ENCODE assay signal across 2 cellular contexts in the genomic region with DNA sequence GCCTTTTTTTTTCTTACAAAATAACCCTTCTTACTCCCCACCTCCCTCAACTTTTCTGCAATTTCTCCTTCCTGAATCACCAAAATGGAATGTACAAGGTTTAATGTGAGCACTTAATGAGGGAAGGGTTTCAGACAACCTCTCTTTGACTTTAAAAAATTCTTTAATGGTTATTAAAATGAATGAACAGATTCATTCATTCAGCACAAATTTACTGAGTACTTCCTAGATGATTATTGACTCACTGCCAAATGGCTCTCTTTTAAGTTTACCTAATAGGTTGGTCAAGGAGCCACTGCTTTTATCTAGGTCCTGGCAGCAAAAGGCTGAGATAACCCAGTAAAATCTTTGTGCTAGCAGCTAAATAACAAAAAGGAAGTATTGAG.
TF ChIP-seq lines count a peak whose summit lies in the region.

No MANE protein-coding gene starts in this region.

TF ChIP-seq in IMR-90, 13 proteins besides CTCF, POLR2A, EP300 and RAD21:
- TF ChIP-seq, protein P1, sequence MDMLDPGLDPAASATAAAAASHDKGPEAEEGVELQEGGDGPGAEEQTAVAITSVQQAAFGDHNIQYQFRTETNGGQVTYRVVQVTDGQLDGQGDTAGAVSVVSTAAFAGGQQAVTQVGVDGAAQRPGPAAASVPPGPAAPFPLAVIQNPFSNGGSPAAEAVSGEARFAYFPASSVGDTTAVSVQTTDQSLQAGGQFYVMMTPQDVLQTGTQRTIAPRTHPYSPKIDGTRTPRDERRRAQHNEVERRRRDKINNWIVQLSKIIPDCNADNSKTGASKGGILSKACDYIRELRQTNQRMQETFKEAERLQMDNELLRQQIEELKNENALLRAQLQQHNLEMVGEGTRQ (IDR thresholded peaks at IDR 0.05; ENCODE audit: low read depth, low read length) = no peak
- TF ChIP-seq BHLHE40 (IDR thresholded peaks at IDR 0.05; ENCODE audit: low read depth, low read length) (no peak), SMC3 (IDR thresholded peaks at IDR 0.05; ENCODE audit: low read depth, low read length) (no peak), FOS (IDR thresholded peaks at IDR 0.05; ENCODE audit: low read depth, low read length) (no peak), NFE2L2 (IDR thresholded peaks at IDR 0.05; ENCODE audit: low read depth, low read length) (no peak), MXI1 (IDR thresholded peaks at IDR 0.05; ENCODE audit: borderline replicate concordance, low read depth, low read length) (no peak), RCOR1 (IDR thresholded peaks at IDR 0.05; ENCODE audit: insufficient replicate concordance, low read length) (no peak), CHD1 (IDR thresholded peaks at IDR 0.05; ENCODE audit: low read depth, low read length) (no peak), CEBPB (IDR thresholded peaks at IDR 0.05; ENCODE audit: low read depth, low read length) (no peak), RFX5 (IDR thresholded peaks at IDR 0.05; ENCODE audit: low read depth, low read length) (no peak), MAFK (IDR thresholded peaks at IDR 0.05; ENCODE audit: low read depth, low read length) (no peak), MAZ (IDR thresholded peaks at IDR 0.05; ENCODE audit: borderline replicate concordance, low read depth, low read length) (no peak)
- TF ChIP-seq, protein P2, sequence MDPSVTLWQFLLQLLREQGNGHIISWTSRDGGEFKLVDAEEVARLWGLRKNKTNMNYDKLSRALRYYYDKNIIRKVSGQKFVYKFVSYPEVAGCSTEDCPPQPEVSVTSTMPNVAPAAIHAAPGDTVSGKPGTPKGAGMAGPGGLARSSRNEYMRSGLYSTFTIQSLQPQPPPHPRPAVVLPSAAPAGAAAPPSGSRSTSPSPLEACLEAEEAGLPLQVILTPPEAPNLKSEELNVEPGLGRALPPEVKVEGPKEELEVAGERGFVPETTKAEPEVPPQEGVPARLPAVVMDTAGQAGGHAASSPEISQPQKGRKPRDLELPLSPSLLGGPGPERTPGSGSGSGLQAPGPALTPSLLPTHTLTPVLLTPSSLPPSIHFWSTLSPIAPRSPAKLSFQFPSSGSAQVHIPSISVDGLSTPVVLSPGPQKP (IDR thresholded peaks at IDR 0.05; ENCODE audit: borderline replicate concordance, low read depth, low read length) = no peak

TF ChIP-seq in GM12891, 5 proteins besides CTCF, POLR2A, EP300 and RAD21:
- TF ChIP-seq SPI1 (IDR thresholded peaks at IDR 0.05; ENCODE audit: low read depth, low read length) (no peak), TAF1 (IDR thresholded peaks at IDR 0.05; ENCODE audit: low read depth, low read length) (no peak), POU2F2 (IDR thresholded peaks at IDR 0.05; ENCODE audit: low read depth, low read length) (no peak), POLR2AphosphoS5 (IDR thresholded peaks at IDR 0.05; ENCODE audit: low read depth, low read length) (no peak), PAX5 (IDR thresholded peaks at IDR 0.05; ENCODE audit: insufficient read depth, low read length, severe bottlenecking) (no peak)
